ENCODE assay signal across 16 cellular contexts in genomic region chr1:44112486-44112885, GRCh38. TPM values are rescaled to one million over a fixed set of nuclear protein-coding genes. Genes with fewer than 3 reads are reported as not detected.
"Had no signal": no experiment of that assay in that cellular context is flagged by ENCODE, and none has a peak within 500 bp of the region (broad histone marks: within the 10 kb centered on the region; RNA-seq: fewer than 3 reads in every experiment).

No MANE protein-coding gene starts in this region.

- H3K9me3 ChIP-seq: neutrophil, transverse colon had no signal

- H3K27ac ChIP-seq: coronary artery, neutrophil, transverse colon had no signal

- H3K27me3 ChIP-seq: neutrophil, transverse colon had no signal

- H3K9me3 Mint-ChIP-seq: activated CD8-positive, alpha-beta T cell treated with anti-CD3 and anti-CD28 coated beads for 36 hours; activated naive CD8-positive, alpha-beta T cell treated with anti-CD3 and anti-CD28 coated beads, Interleukin-2, amount 50 U/mL, for 24 hours; naive thymus-derived CD8-positive, alpha-beta T cell; stimulated activated naive B cell treated with anti-CD40 and anti-IgM and Interleukin-4, amounts not matched to agents 10 μg/mL and 1 μg/mL and 100 μg/mL, for 72 hours had no signal

- ATAC-seq: activated CD8-positive, alpha-beta T cell treated with anti-CD3 and anti-CD28 coated beads for 36 hours; activated naive CD8-positive, alpha-beta T cell treated with anti-CD3 and anti-CD28 coated beads, Interleukin-2, amount 50 U/mL, for 24 hours; naive thymus-derived CD8-positive, alpha-beta T cell; stimulated activated naive B cell treated with anti-CD40 and anti-IgM and Interleukin-4, amounts not matched to agents 10 μg/mL and 1 μg/mL and 100 μg/mL, for 72 hours had no signal

- H3K27ac Mint-ChIP-seq: activated CD8-positive, alpha-beta T cell treated with anti-CD3 and anti-CD28 coated beads for 36 hours; activated naive CD8-positive, alpha-beta T cell treated with anti-CD3 and anti-CD28 coated beads, Interleukin-2, amount 50 U/mL, for 24 hours; naive thymus-derived CD8-positive, alpha-beta T cell; stimulated activated naive B cell treated with anti-CD40 and anti-IgM and Interleukin-4, amounts not matched to agents 10 μg/mL and 1 μg/mL and 100 μg/mL, for 72 hours had no signal

- H3K4me3 Mint-ChIP-seq: activated CD8-positive, alpha-beta T cell treated with anti-CD3 and anti-CD28 coated beads for 36 hours; activated naive CD8-positive, alpha-beta T cell treated with anti-CD3 and anti-CD28 coated beads, Interleukin-2, amount 50 U/mL, for 24 hours; naive thymus-derived CD8-positive, alpha-beta T cell; stimulated activated naive B cell treated with anti-CD40 and anti-IgM and Interleukin-4, amounts not matched to agents 10 μg/mL and 1 μg/mL and 100 μg/mL, for 72 hours had no signal

- H3K36me3 Mint-ChIP-seq: naive thymus-derived CD8-positive, alpha-beta T cell; stimulated activated naive B cell treated with anti-CD40 and anti-IgM and Interleukin-4, amounts not matched to agents 10 μg/mL and 1 μg/mL and 100 μg/mL, for 72 hours had no signal

- DNase-seq: activated CD8-positive, alpha-beta memory T cell treated with anti-CD3 and anti-CD28 coated beads, Interleukin-2, amount 50 U/mL, for 4 hours; activated CD8-positive, alpha-beta T cell treated with anti-CD3 and anti-CD28 coated beads for 36 hours; activated naive CD4-positive, alpha-beta T cell; activated naive CD8-positive, alpha-beta T cell treated with anti-CD3 and anti-CD28 coated beads, Interleukin-2, amount 50 U/mL, for 24 hours; central memory CD4-positive, alpha-beta T cell; effector CD4-positive, alpha-beta T cell; naive thymus-derived CD8-positive, alpha-beta T cell; stimulated activated CD4-positive, alpha-beta T cell treated with anti-CD3 and anti-CD28 coated beads, Interleukin-1b, Interleukin-23, amount 100 ng/mL, for 48 hours; stimulated activated naive B cell treated with anti-CD40 and anti-IgM and Interleukin-4, amounts not matched to agents 10 μg/mL and 1 μg/mL and 100 μg/mL, for 72 hours; substantia nigra; T-helper 9 cell; transverse colon had no signal

- H3K4me1 ChIP-seq: transverse colon had no signal

- H3K4me3 ChIP-seq: coronary artery, transverse colon had no signal

- H3K36me3 ChIP-seq: neutrophil, transverse colon had no signal

- H3K4me1 Mint-ChIP-seq: naive thymus-derived CD8-positive, alpha-beta T cell; stimulated activated naive B cell treated with anti-CD40 and anti-IgM and Interleukin-4, amounts not matched to agents 10 μg/mL and 1 μg/mL and 100 μg/mL, for 72 hours had no signal

RNA-seq across cellular contexts. Expression of gene KLF17, which starts 6.1 kb away (rescaled TPM):
- total RNA-seq: activated CD8-positive, alpha-beta T cell treated with anti-CD3 and anti-CD28 coated beads for 36 hours; lung microvascular endothelial cell; mononuclear cell; naive thymus-derived CD8-positive, alpha-beta T cell; transverse colon had no signal

RNA-seq across cellular contexts. Expression of gene KLF18, which starts 28.9 kb away (rescaled TPM):
- total RNA-seq: activated CD8-positive, alpha-beta T cell treated with anti-CD3 and anti-CD28 coated beads for 36 hours; lung microvascular endothelial cell; mononuclear cell; naive thymus-derived CD8-positive, alpha-beta T cell; transverse colon had no signal
